ENCODE assay signal across 23 cellular contexts in the genomic region with DNA sequence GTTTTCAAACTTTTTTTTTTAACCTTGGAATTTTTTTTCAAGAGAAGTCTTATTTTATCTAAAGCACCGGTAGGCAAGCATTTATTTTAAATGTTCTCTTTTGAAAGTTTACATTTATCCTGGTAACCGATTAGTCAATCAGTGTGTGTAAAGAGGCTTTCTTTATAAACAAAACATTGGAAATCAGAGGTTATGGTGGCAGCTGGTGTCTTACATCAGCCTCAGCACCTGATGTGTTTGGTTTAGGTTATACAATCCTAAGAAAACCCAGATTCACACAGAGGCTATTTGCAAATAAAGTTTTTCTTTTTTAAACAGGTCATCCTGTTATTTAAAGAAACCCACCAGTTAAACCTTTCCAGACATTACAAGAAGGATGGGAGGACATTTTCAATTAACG.
"Had no signal": no experiment of that assay in that cellular context is flagged by ENCODE, and none has a peak within 500 bp of the region (broad histone marks: within the 10 kb centered on the region; RNA-seq: fewer than 3 reads in every experiment).

No MANE protein-coding gene starts in this region.

- H3K4me3 ChIP-seq: breast epithelium had no signal

- ATAC-seq: activated CD8-positive, alpha-beta memory T cell treated with anti-CD3 and anti-CD28 coated beads, Interleukin-2, amount 10 ng/mL, durations not matched to agents 7 days and 5 days; T-helper 17 cell had no signal

- DNase-seq: activated B cell treated with CpG ODN at 0.5 μM for 24 hours; activated CD4-positive, alpha-beta T cell treated with anti-CD3 and anti-CD28 coated beads for 1 hour; activated CD4-positive, alpha-beta T cell treated with anti-CD3 and anti-CD28 coated beads, Interleukin-2, amount 10 ng/mL, durations not matched to agents 24 days and 14 days; activated CD4-positive, alpha-beta T cell treated with anti-CD3 and anti-CD28 coated beads, Interleukin-2, amount 50 U/mL, for 48 hours; activated CD8-positive, alpha-beta memory T cell treated with anti-CD3 and anti-CD28 coated beads, Interleukin-2, amount 10 ng/mL, durations not matched to agents 7 days and 5 days; activated effector memory CD4-positive, alpha-beta T cell treated with Interleukin-2 at 50 U/mL for 16 hours; activated naive CD4-positive, alpha-beta T cell; activated T-cell treated with anti-CD3 and anti-CD28 coated beads, Interleukin-2, amount 50 U/mL, for 24 hours; aorta; caudate nucleus; KG1; NCI-H1048; NCI-H1417 treated with DMSO at 0.1 percent for 48 hours; NCI-H1694; NCI-H2029 treated with DMSO at 0.1 percent for 48 hours; NCI-H2227 treated with DMSO at 0.1 percent for 48 hours; NCI-H446 treated with DMSO at 0.1 percent for 48 hours; NCI-H526 treated with DMSO at 0.1 percent for 48 hours; OCI-M1; SIG-M5; T-helper 17 cell; T-helper 9 cell had no signal
